ENCODE assay signal across 8 cellular contexts in the genomic region with DNA sequence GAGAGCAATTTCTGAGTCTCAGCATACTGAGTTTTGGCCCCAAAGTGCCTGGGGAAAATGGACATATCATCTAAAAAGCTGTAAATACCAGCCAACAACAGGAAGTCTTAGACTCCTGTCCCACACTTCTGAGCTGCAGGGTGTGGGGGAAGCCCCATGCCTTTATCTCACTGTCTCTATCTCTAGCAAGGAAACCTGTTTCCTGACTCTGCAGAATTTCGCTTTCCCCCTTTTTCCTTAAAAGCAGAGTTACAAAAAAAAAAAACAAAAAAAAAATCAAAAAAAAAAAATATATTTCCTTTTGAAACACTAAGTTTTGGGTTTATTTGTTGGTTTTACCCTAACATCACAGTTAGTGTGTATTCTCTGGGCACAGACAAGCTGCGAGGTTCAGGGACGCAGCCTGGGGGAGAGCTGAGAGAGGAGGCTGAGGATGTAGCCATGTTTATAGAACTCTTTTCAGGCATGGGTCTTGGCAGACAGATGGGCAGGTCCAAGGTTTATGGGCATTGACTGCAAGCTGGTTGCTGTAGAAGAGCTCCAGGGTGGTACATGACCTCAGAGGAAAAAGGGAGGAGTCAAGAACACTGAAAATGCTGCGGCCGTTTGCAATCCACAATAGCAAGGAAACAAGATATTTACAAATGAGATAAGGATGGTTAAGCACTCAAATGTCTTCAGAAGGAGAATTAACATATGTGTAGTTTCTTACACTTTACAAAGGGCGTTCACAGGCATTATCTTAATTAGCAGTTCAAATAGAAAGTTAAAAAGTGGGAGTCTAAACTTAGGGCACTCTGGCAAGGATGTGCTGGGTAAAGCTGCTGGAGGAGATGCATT. TPM values are rescaled to one million over a fixed set of nuclear protein-coding genes. Genes with fewer than 3 reads are reported as not detected.
A peak's percentile ranks its signal among the peaks of the same experiment; 100 is the strongest.
DNase-seq lines count a peak whose midpoint lies in the region; ATAC-seq and TF ChIP-seq lines count a peak whose summit lies in the region.

No MANE protein-coding gene starts in this region.

- H3K79me2 ChIP-seq in osteoblast (ENCODE audit: insufficient read depth, low read length): peaks cover 75% of the 10 kb centered on the region

- peaks cover 21% of the 10 kb centered on the region for H4K20me1 ChIP-seq in osteoblast (ENCODE audit: insufficient read depth, low read length)

- H3K4me1 ChIP-seq in osteoblast (ENCODE audit: insufficient read depth, low read length): peaks cover 45% of the 10 kb centered on the region

- H3K27me3 ChIP-seq in osteoblast (ENCODE audit: insufficient read depth, low read length): no peaks in the 10 kb centered on the region

- ATAC-seq in GM18867 (IDR thresholded peaks at IDR 0.05; ENCODE audit: unreplicated experiment) (peak; percentile 35), HG03045 (IDR thresholded peaks at IDR 0.05; ENCODE audit: unreplicated experiment) (peak; percentile 40)

- TF ChIP-seq CTCF in osteoblast (IDR thresholded peaks at IDR 0.05; ENCODE audit: extremely low read depth, low read depth, low read length): no peak

- no peaks in the 10 kb centered on the region for H3K36me3 ChIP-seq in osteoblast (ENCODE audit: insufficient read depth, low read length)

- no peak overlapping the region for H3K4me3 ChIP-seq in osteoblast (ENCODE audit: insufficient read depth, low read length)

- DNase-seq in A172 (ENCODE audit: low spot score): peak; percentile 68
- DNase-seq in T-helper 1 cell: peak; percentile 25 to 55 (median 36)
- peak; percentile 74 for DNase-seq in dermis blood vessel endothelial cell
- no peak for DNase-seq in osteoblast (ENCODE audit: insufficient read length, low spot score, missing footprints)
- no peak for DNase-seq in ureter (ENCODE audit: low spot score)
- no peak for DNase-seq in DMS53 treated with DMSO at 0.1 percent for 48 hours (lab: John Stamatoyannopoulos, UW; ENCODE audit: unreplicated experiment)

- H3K9me3 ChIP-seq in osteoblast (ENCODE audit: low read depth, low read length): no peaks in the 10 kb centered on the region

- H3K4me2 ChIP-seq in osteoblast (ENCODE audit: insufficient read depth, low read length): peak overlapping the region; percentile 41

- no peak overlapping the region for H2AFZ ChIP-seq in osteoblast (ENCODE audit: low read length)

- H3K27ac ChIP-seq in osteoblast (ENCODE audit: low read depth, low read length): no peak overlapping the region

RNA-seq across cellular contexts. Expression of gene MBNL2, which starts 4.9 kb away (rescaled TPM):
- 176 and 204 TPM in 2 replicates for total RNA-seq in A172 (2014; rRNA removed; shearing (Covaris generic))
- total RNA-seq in dermis blood vessel endothelial cell: 78.3 and 90.6 TPM in 2 replicates
- 66.0 and 69.8 TPM in 2 replicates for total RNA-seq in osteoblast
- 89.0 TPM for total RNA-seq in ureter

Comparison
In these comparisons a context has a peak if more than half of its experiments do, and no peak if none do; other contexts are left out.
1. DNase-seq: peak in A172 (single experiment), T-helper 1 cell (5 of 5) and dermis blood vessel endothelial cell (single experiment); none in osteoblast (single experiment), ureter (single experiment) and DMS53 treated with DMSO at 0.1 percent for 48 hours (single experiment).